ENCODE assay signal across 8 cellular contexts in the genomic region with DNA sequence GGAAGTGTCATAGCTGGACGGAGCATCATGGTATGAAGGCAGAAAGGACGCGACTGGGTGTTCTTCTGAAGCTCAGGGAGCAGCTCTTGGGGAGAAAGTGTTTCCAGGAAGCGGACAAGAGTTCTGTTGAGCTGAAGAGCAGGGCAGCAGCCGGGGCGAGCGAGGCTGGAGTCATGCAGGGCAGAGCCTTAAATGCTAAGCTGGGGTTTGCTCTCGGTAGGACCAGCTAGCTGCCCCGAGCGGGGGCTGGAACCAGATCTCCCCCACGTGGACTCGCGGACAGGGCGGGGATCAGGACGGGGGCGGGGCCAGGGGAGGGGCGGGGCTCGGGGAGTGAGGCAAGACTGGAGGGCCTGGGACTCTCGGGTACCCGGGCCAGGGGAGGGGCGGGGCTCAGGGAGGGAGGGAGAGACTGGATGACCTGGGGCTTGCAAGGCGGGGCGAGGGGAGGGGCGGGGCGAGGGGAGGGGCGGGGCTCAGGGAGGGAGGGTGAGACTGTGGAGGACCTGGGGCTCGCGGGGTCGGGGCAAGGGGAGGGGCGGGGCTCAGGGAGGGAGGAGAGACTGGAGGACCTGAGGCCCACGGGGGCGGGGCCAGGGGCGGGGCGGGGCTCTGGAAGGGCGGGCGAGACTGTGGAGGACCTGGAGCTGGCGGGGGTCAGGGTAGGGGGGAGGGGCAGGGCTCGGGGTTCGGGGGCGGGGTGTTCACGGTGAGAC. TPM values are rescaled to one million over a fixed set of nuclear protein-coding genes. Genes with fewer than 3 reads are reported as not detected.
DNase-seq lines count a peak whose midpoint lies in the region; ATAC-seq lines count a peak whose summit lies in the region.

No MANE protein-coding gene starts in this region.

- DNase-seq in ACHN (peak; percentile 89), NCI-H526 (lab: John Stamatoyannopoulos, UW) (peak; percentile 84 to 99), dedifferentiated amniotic fluid mesenchymal stem cell (ENCODE audit: extremely low spot score) (peak; percentile 82), left lobe of liver (ENCODE audit: low spot score) (peak; percentile 98)
- peak; percentile 86 for DNase-seq in activated CD4-positive, alpha-beta T cell treated with anti-CD3 and anti-CD28 coated beads, Interleukin-2, amount 50 U/mL, for 1 hour
- peak; percentile 81 to 90 for DNase-seq in stimulated activated CD4-positive, alpha-beta T cell treated with anti-CD3 and anti-CD28 coated beads, Interleukin-1b, Interleukin-23, amount 100 ng/mL, for 4 hours (ENCODE audit: low read depth in 2 of 2)

- in situ Hi-C loops in ACHN (cut with HindIII; ENCODE audit: low pct_ligation_motif_present, low pct_unique_long_range_greater_than_20kb, low sequenced_read_pairs): no loop called here

- ATAC-seq in GM18909 (IDR thresholded peaks at IDR 0.05; ENCODE audit: poor library complexity, unreplicated experiment) (peak; percentile 69), HG03280 (IDR thresholded peaks at IDR 0.05; ENCODE audit: unreplicated experiment) (peak; percentile 73), left lobe of liver (peak; percentile 77)

RNA-seq across cellular contexts. Expression of a gene that starts 0.5 kb away (rescaled TPM):
- 215 TPM for total RNA-seq in left lobe of liver

Comparison
In these comparisons a context has a peak if more than half of its experiments do, and no peak if none do; other contexts are left out.
1. Peak in every context shown above with its lines: DNase-seq and ATAC-seq.